ENCODE assay signal across 16 cellular contexts in genomic region chr5:77718934-77719610, GRCh38. TPM values are rescaled to one million over a fixed set of nuclear protein-coding genes. Genes with fewer than 3 reads are reported as not detected.
A peak's percentile ranks its signal among the peaks of the same experiment; 100 is the strongest.
DNase-seq lines count a peak whose midpoint lies in the region; ATAC-seq and TF ChIP-seq lines count a peak whose summit lies in the region.
"Had no signal": no experiment of that assay in that cellular context is flagged by ENCODE, and none has a peak within 500 bp of the region (broad histone marks: within the 10 kb centered on the region; RNA-seq: fewer than 3 reads in every experiment).

No MANE protein-coding gene starts in this region.

- peak overlapping the region; percentile 56 for H3K27ac Mint-ChIP-seq in CD8-positive, alpha-beta T cell
- H3K27ac Mint-ChIP-seq in T-helper 1 cell treated with Interleukin-12 subunit alpha and Interleukin-12 subunit beta and Interleukin-4 antibody, amounts not matched to agents 30 μg/mL and 1 μg/mL, for 36 hours: peak overlapping the region; percentile 27
- no peak overlapping the region for H3K27ac Mint-ChIP-seq in type B pancreatic cell

- H3K9me3 ChIP-seq in CD8-positive, alpha-beta T cell (ENCODE audit: low read length): no peaks in the 10 kb centered on the region
- H3K9me3 ChIP-seq in right atrium auricular region: no peaks in the 10 kb centered on the region
- H3K9me3 ChIP-seq: BE2C, psoas muscle, transverse colon had no signal

- no peaks in the 10 kb centered on the region for H3K9me3 Mint-ChIP-seq in CD8-positive, alpha-beta T cell
- H3K9me3 Mint-ChIP-seq in T-helper 1 cell treated with Interleukin-12 subunit alpha and Interleukin-12 subunit beta and Interleukin-4 antibody, amounts not matched to agents 30 μg/mL and 1 μg/mL, for 36 hours: no peaks in the 10 kb centered on the region
- H3K9me3 Mint-ChIP-seq in type B pancreatic cell: no peaks in the 10 kb centered on the region

- POLR2A ChIA-PET in CD8-positive, alpha-beta T cell (lab: Charles Lee): no interaction called here

- H3K27me3 Mint-ChIP-seq in CD8-positive, alpha-beta T cell (ENCODE audit: low read depth): no peaks in the 10 kb centered on the region
- H3K27me3 Mint-ChIP-seq in T-helper 1 cell treated with Interleukin-12 subunit alpha and Interleukin-12 subunit beta and Interleukin-4 antibody, amounts not matched to agents 30 μg/mL and 1 μg/mL, for 36 hours (ENCODE audit: low read depth): no peaks in the 10 kb centered on the region
- H3K27me3 Mint-ChIP-seq in type B pancreatic cell: no peaks in the 10 kb centered on the region

- H3K4me3 ChIP-seq in CD8-positive, alpha-beta T cell (ENCODE audit: low read depth, low read length): no peak overlapping the region
- no peak overlapping the region for H3K4me3 ChIP-seq in right atrium auricular region
- H3K4me3 ChIP-seq: lung, psoas muscle, transverse colon had no signal

- H3K4me1 Mint-ChIP-seq in CD8-positive, alpha-beta T cell (ENCODE audit: low read depth): peaks cover 45% of the 10 kb centered on the region
- peaks cover 4% of the 10 kb centered on the region for H3K4me1 Mint-ChIP-seq in T-helper 1 cell treated with Interleukin-12 subunit alpha and Interleukin-12 subunit beta and Interleukin-4 antibody, amounts not matched to agents 30 μg/mL and 1 μg/mL, for 36 hours (ENCODE audit: low read depth)
- peaks cover 6% of the 10 kb centered on the region for H3K4me1 Mint-ChIP-seq in type B pancreatic cell (ENCODE audit: unreplicated experiment)

- peaks cover 3% of the 10 kb centered on the region for H3K36me3 Mint-ChIP-seq in CD8-positive, alpha-beta T cell
- no peaks in the 10 kb centered on the region for H3K36me3 Mint-ChIP-seq in T-helper 1 cell treated with Interleukin-12 subunit alpha and Interleukin-12 subunit beta and Interleukin-4 antibody, amounts not matched to agents 30 μg/mL and 1 μg/mL, for 36 hours (ENCODE audit: low read depth)
- peaks cover 8% of the 10 kb centered on the region for H3K36me3 Mint-ChIP-seq in type B pancreatic cell

- no peak for TF ChIP-seq CTCF in CD8-positive, alpha-beta T cell (IDR thresholded peaks at IDR 0.05)
- no peak for TF ChIP-seq CTCF in right atrium auricular region (IDR thresholded peaks at IDR 0.05)
- TF ChIP-seq CTCF in type B pancreatic cell (conservative IDR thresholded peaks at IDR 0.05): no peak

- H3K27ac ChIP-seq in CD8-positive, alpha-beta T cell (ENCODE audit: low read depth, low read length): no peak overlapping the region
- no peak overlapping the region for H3K27ac ChIP-seq in right atrium auricular region
- H3K27ac ChIP-seq: psoas muscle, transverse colon had no signal

- intact Hi-C loops in CD8-positive, alpha-beta T cell (cut with DNase I, micrococcal nuclease): no loop called here

- no peak for ATAC-seq in CD8-positive, alpha-beta T cell
- ATAC-seq in GM19035 (IDR thresholded peaks at IDR 0.05; ENCODE audit: unreplicated experiment) (peak; percentile 74), HG02870 (IDR thresholded peaks at IDR 0.05; ENCODE audit: unreplicated experiment) (peak; percentile 67)
- ATAC-seq: psoas muscle had no signal

- H3K36me3 ChIP-seq in CD8-positive, alpha-beta T cell (ENCODE audit: insufficient read depth, low read length): no peaks in the 10 kb centered on the region
- no peaks in the 10 kb centered on the region for H3K36me3 ChIP-seq in right atrium auricular region
- H3K36me3 ChIP-seq: BE2C, transverse colon had no signal

- no peak for DNase-seq in CD8-positive, alpha-beta T cell
- DNase-seq in COR-L47 (lab: John Stamatoyannopoulos, UW) (no peak), GF-D8 (lab: John Stamatoyannopoulos, UW) (no peak), right atrium auricular region (ENCODE audit: low spot score) (no peak), type B pancreatic cell (ENCODE audit: extremely low spot score, unreplicated experiment) (no peak)
- DNase-seq: amniotic stem cell, BE2C, HCEC 1CT, NCI-H345, psoas muscle, SHP77, transverse colon had no signal

- CTCF ChIA-PET in CD8-positive, alpha-beta T cell (lab: Charles Lee): no interaction called here

- H3K27me3 ChIP-seq in CD8-positive, alpha-beta T cell (ENCODE audit: insufficient read depth, low read length): no peaks in the 10 kb centered on the region
- H3K27me3 ChIP-seq in right atrium auricular region: no peaks in the 10 kb centered on the region
- H3K27me3 ChIP-seq: BE2C, transverse colon had no signal

- H3K4me3 Mint-ChIP-seq in CD8-positive, alpha-beta T cell: peak overlapping the region; percentile 53
- no peak overlapping the region for H3K4me3 Mint-ChIP-seq in T-helper 1 cell treated with Interleukin-12 subunit alpha and Interleukin-12 subunit beta and Interleukin-4 antibody, amounts not matched to agents 30 μg/mL and 1 μg/mL, for 36 hours
- no peak overlapping the region for H3K4me3 Mint-ChIP-seq in type B pancreatic cell

- no peaks in the 10 kb centered on the region for H3K4me1 ChIP-seq in CD8-positive, alpha-beta T cell (ENCODE audit: insufficient read depth, low read length)
- H3K4me1 ChIP-seq in right atrium auricular region: no peaks in the 10 kb centered on the region
- H3K4me1 ChIP-seq: BE2C, transverse colon had no signal

RNA-seq across cellular contexts. Expression of gene TBCA, which starts 57.1 kb away (rescaled TPM):
- total RNA-seq in CD8-positive, alpha-beta T cell: 10 to 100 TPM; 72.2 to 74.6 TPM
- total RNA-seq in right atrium auricular region (100 to 1,000 TPM; 113 to 114 TPM), type B pancreatic cell (ENCODE audit: low replicate concordance) (208 and 226 TPM in 2 replicates)
